8 cellular contexts compared by ENCODE assay signal in the genomic region with DNA sequence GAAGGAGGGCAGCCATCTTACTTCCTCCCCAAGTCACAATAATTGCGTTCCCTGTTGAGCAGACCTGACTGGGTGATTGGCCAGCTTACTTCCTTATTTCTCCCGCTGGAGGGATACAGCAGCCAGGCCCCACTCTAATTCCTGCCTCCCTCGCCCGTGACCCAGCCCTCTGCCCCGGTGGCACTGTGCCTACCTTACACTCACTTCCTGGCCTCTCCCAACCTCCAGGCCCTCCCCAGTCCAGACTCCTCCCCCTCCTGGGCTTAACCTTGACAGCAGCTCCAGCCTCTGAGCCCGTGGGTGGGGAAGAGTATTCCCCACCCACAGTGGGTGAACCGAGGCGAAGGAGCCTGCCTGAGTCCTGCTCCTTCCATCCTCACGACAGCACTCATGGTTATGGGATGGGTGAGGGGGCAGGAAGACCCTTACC. TPM values are rescaled to one million over a fixed set of nuclear protein-coding genes. Genes with fewer than 3 reads are reported as not detected.
DNase-seq lines count a peak whose midpoint lies in the region; ATAC-seq and TF ChIP-seq lines count a peak whose summit lies in the region.

No MANE protein-coding gene starts in this region.

- H3K36me3 ChIP-seq in CD8-positive, alpha-beta memory T cell (ENCODE audit: insufficient read depth, low read length), result peaks cover 36% of the 10 kb centered on the region
- H3K36me3 ChIP-seq in breast epithelium, result no peaks in the 10 kb centered on the region

- no peak for TF ChIP-seq POLR2A in breast epithelium (IDR thresholded peaks at IDR 0.05)

- H3K9me3 ChIP-seq in CD8-positive, alpha-beta memory T cell (ENCODE audit: low read length), result no peaks in the 10 kb centered on the region
- H3K9me3 ChIP-seq in breast epithelium, result no peaks in the 10 kb centered on the region

- CTCF ChIA-PET in CD8-positive, alpha-beta memory T cell (lab: Charles Lee), result no interaction called here

- ATAC-seq in naive thymus-derived CD8-positive, alpha-beta T cell, result no peak

- no peak for TF ChIP-seq CTCF in breast epithelium (IDR thresholded peaks at IDR 0.05)

- H3K27me3 Mint-ChIP-seq in CD8-positive, alpha-beta memory T cell, result no peaks in the 10 kb centered on the region
- H3K27me3 Mint-ChIP-seq in naive thymus-derived CD8-positive, alpha-beta T cell, result no peaks in the 10 kb centered on the region

- peaks cover 4 to 60% (median 7%) of the 10 kb centered on the region in 3 donors for H3K36me3 Mint-ChIP-seq in CD8-positive, alpha-beta memory T cell
- H3K36me3 Mint-ChIP-seq in naive thymus-derived CD8-positive, alpha-beta T cell, result peaks cover 0 to 46% (median 2%) of the 10 kb centered on the region in 3 donors

- peak overlapping the region in 5 of 7 donors; percentile 66 to 99 (median 93) for H3K4me3 Mint-ChIP-seq in CD8-positive, alpha-beta memory T cell
- H3K4me3 Mint-ChIP-seq in naive thymus-derived CD8-positive, alpha-beta T cell, result peak overlapping the region; percentile 22 to 94 (median 59)

- no peak overlapping the region for H3K4me3 ChIP-seq in CD8-positive, alpha-beta memory T cell (ENCODE audit: low read length)
- peak overlapping the region in 1 of 3 donors; percentile 33 for H3K4me3 ChIP-seq in breast epithelium

- H3K27ac Mint-ChIP-seq in CD8-positive, alpha-beta memory T cell, result peak overlapping the region in 7 of 8 donors; percentile 50 to 98 (median 79)
- H3K27ac Mint-ChIP-seq in naive thymus-derived CD8-positive, alpha-beta T cell, result peak overlapping the region in 9 of 10 donors; percentile 51 to 98 (median 83)

- H3K4me1 ChIP-seq in CD8-positive, alpha-beta memory T cell (ENCODE audit: insufficient read depth, low read length), result peaks cover 29% of the 10 kb centered on the region
- peaks cover under 1 to 3% of the 10 kb centered on the region in 2 donors for H3K4me1 ChIP-seq in breast epithelium

- POLR2A ChIA-PET in CD8-positive, alpha-beta memory T cell (lab: Charles Lee), result no interaction called here
- POLR2A ChIA-PET in naive thymus-derived CD8-positive, alpha-beta T cell (lab: Charles Lee), result interaction anchor here (0.6 to 0.9 kb wide), 2 partner anchors 148 to 151 kb away, joined by 3 read pairs; no protein-coding TSS in a partner anchor

- H3K4me1 Mint-ChIP-seq in CD8-positive, alpha-beta memory T cell, result peaks cover 28 to 40% (median 30%) of the 10 kb centered on the region in 3 donors
- H3K4me1 Mint-ChIP-seq in naive thymus-derived CD8-positive, alpha-beta T cell, result peaks cover 13 to 37% (median 34%) of the 10 kb centered on the region in 4 donors

- no peak for DNase-seq in CD8-positive, alpha-beta memory T cell
- peak; percentile 63 for DNase-seq in NOMO-1 treated with DMSO at 0.1 percent for 48 hours (lab: John Stamatoyannopoulos, UW; ENCODE audit: unreplicated experiment)
- peak in 1 of 2 donors; percentile 43 for DNase-seq in breast epithelium (ENCODE audit: low spot score in 2 of 2)
- no peak for DNase-seq in naive thymus-derived CD8-positive, alpha-beta T cell
- no peak for DNase-seq in germinal center (ENCODE audit: low spot score)
- DNase-seq in activated CD4-positive, CD25-positive, alpha-beta regulatory T cell (lab: John Stamatoyannopoulos, UW), result no peak
- no peak for DNase-seq in NCI-H446 treated with DMSO at 0.1 percent for 48 hours (lab: John Stamatoyannopoulos, UW)
- no peak for DNase-seq in NCI-H2171 (lab: John Stamatoyannopoulos, UW)

- H3K9me3 Mint-ChIP-seq in CD8-positive, alpha-beta memory T cell, result no peaks in the 10 kb centered on the region
- no peaks in the 10 kb centered on the region for H3K9me3 Mint-ChIP-seq in naive thymus-derived CD8-positive, alpha-beta T cell

- no peaks in the 10 kb centered on the region for H3K27me3 ChIP-seq in CD8-positive, alpha-beta memory T cell (ENCODE audit: insufficient read depth, low read length, poor library complexity, severe bottlenecking)
- no peaks in the 10 kb centered on the region for H3K27me3 ChIP-seq in breast epithelium

- H3K27ac ChIP-seq in CD8-positive, alpha-beta memory T cell (ENCODE audit: low read depth, low read length), result no peak overlapping the region
- peak overlapping the region; percentile 88 to 91 for H3K27ac ChIP-seq in breast epithelium

- intact Hi-C loops in breast epithelium (cut with DNase I; ENCODE audit: low total_unique reads), result no loop called here

RNA-seq across cellular contexts. Expression of a gene that starts 3.0 kb away (rescaled TPM):
- 10 to 100 TPM; 48.5 to 50.1 TPM for total RNA-seq in CD8-positive, alpha-beta memory T cell
- polyA plus RNA-seq in CD8-positive, alpha-beta memory T cell, result 43.4 TPM
- total RNA-seq in breast epithelium, result 10 to 100 TPM in 1 of 3 donors, 1 to 10 TPM in 2; 6.7 to 11.1 (median 7.0) TPM
- total RNA-seq in naive thymus-derived CD8-positive, alpha-beta T cell, result 10 to 100 TPM; 16.3 to 16.5 TPM
- 10 to 100 TPM; 11.8 to 20.9 (median 13.2) TPM for polyA plus RNA-seq in naive thymus-derived CD8-positive, alpha-beta T cell

RNA-seq across cellular contexts. Expression of a gene that starts 44.0 kb away (rescaled TPM):
- 10 to 100 TPM; 42.0 to 43.3 TPM for total RNA-seq in CD8-positive, alpha-beta memory T cell
- 7.9 TPM for polyA plus RNA-seq in CD8-positive, alpha-beta memory T cell
- total RNA-seq in breast epithelium, result 10 to 100 TPM; 18.4 to 40.0 (median 27.7) TPM
- total RNA-seq in naive thymus-derived CD8-positive, alpha-beta T cell, result 10 to 100 TPM; 44.3 to 46.2 TPM
- 1 to 10 TPM in 2 of 3 donors, under 1 TPM in 1; 0.98 to 4.9 (median 2.4) TPM for polyA plus RNA-seq in naive thymus-derived CD8-positive, alpha-beta T cell
